Comparison of ENCODE assay signal across 10 cellular contexts in the genomic region with DNA sequence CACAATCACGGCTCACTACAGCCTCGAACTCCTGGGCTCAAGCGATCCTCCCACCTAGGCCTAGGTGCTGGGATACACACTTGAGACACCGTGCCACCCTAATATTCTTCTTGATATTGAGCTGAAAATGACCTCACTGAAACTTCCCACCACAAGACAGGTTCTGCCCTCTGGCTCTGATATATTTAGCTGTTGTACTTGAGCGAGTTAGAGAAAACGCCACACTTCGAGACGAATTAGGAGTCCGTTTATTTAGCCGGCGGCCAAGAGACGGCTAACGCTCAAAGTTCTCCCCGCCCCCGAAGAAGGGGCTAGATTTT. TPM values are rescaled to one million over a fixed set of nuclear protein-coding genes. Genes with fewer than 3 reads are reported as not detected.
DNase-seq lines count a peak whose midpoint lies in the region; ATAC-seq and TF ChIP-seq lines count a peak whose summit lies in the region.
"Had no signal": no experiment of that assay in that cellular context is flagged by ENCODE, and none has a peak within 500 bp of the region (broad histone marks: within the 10 kb centered on the region; RNA-seq: fewer than 3 reads in every experiment).

No MANE protein-coding gene starts in this region.

- peaks cover 4% of the 10 kb centered on the region for H3K36me3 ChIP-seq in cardiac muscle cell
- peaks cover 0 to 23% (median 5%) of the 10 kb centered on the region in 4 donors for H3K36me3 ChIP-seq in right lobe of liver
- no peaks in the 10 kb centered on the region for H3K36me3 ChIP-seq in testis (ENCODE audit: low read depth, missing control alignments)

- peak overlapping the region; percentile 78 for H3K4me3 Mint-ChIP-seq in activated CD8-positive, alpha-beta T cell treated with anti-CD3 and anti-CD28 coated beads, Interleukin-2, amount 10 ng/mL, durations not matched to agents 7 days and 5 days

- H3K4me1 Mint-ChIP-seq in activated CD8-positive, alpha-beta T cell treated with anti-CD3 and anti-CD28 coated beads, Interleukin-2, amount 10 ng/mL, durations not matched to agents 7 days and 5 days (ENCODE audit: low read depth) = peaks cover 86% of the 10 kb centered on the region

- CTCF ChIA-PET in activated CD8-positive, alpha-beta T cell treated with anti-CD3 and anti-CD28 coated beads, Interleukin-2, amount 10 ng/mL, durations not matched to agents 7 days and 5 days (lab: Charles Lee) = interaction anchor here (1.4 to 2.2 kb wide), 2 partner anchors 12 to 16 kb away, joined by 4 to 22 read pairs; no protein-coding TSS in a partner anchor

- no peak for TF ChIP-seq POLR2A in right lobe of liver (IDR thresholded peaks at IDR 0.05)
- TF ChIP-seq POLR2A in testis (IDR thresholded peaks at IDR 0.05) = no peak

- H3K27ac ChIP-seq in cardiac muscle cell (peak overlapping the region; percentile 81), right lobe of liver (peak overlapping the region in 2 of 3 donors; percentile 6 to 21), testis (peak overlapping the region; percentile 73 to 81)
- H3K27ac ChIP-seq: foreskin keratinocyte, vagina had no signal

- peaks cover 91% of the 10 kb centered on the region for H3K36me3 Mint-ChIP-seq in activated CD8-positive, alpha-beta T cell treated with anti-CD3 and anti-CD28 coated beads, Interleukin-2, amount 10 ng/mL, durations not matched to agents 7 days and 5 days (ENCODE audit: low read depth)

- TF ChIP-seq CTCF in cardiac muscle cell (IDR thresholded peaks at IDR 0.05; ENCODE audit: low read depth, low read length) (no peak), right lobe of liver (IDR thresholded peaks at IDR 0.05) (no peak), testis (IDR thresholded peaks at IDR 0.05) (no peak)

- H3K4me3 ChIP-seq in cardiac muscle cell (no peak overlapping the region), right lobe of liver (no peak overlapping the region), testis (peak overlapping the region in 1 of 2 donors; percentile 43)
- H3K4me3 ChIP-seq: vagina had no signal

- H3K4me1 ChIP-seq in cardiac muscle cell (ENCODE audit: low read depth) (peaks cover 10% of the 10 kb centered on the region), right lobe of liver (peaks cover 0 to 8% (median 4%) of the 10 kb centered on the region in 4 donors), testis (peaks cover 47% of the 10 kb centered on the region)

- no peaks in the 10 kb centered on the region for H3K9me3 Mint-ChIP-seq in activated CD8-positive, alpha-beta T cell treated with anti-CD3 and anti-CD28 coated beads, Interleukin-2, amount 10 ng/mL, durations not matched to agents 7 days and 5 days (ENCODE audit: insufficient read depth)

- ATAC-seq in Right ventricle myocardium superior (ENCODE audit: poor library complexity) = no peak
- no peak for ATAC-seq in activated CD8-positive, alpha-beta T cell treated with anti-CD3 and anti-CD28 coated beads, Interleukin-2, amount 10 ng/mL, durations not matched to agents 7 days and 5 days
- ATAC-seq in right lobe of liver = no peak
- no peak for ATAC-seq in HG03097 (IDR thresholded peaks at IDR 0.05; ENCODE audit: low FRiP score, unreplicated experiment)
- ATAC-seq: foreskin keratinocyte had no signal

- peak overlapping the region; percentile 92 for H3K27ac Mint-ChIP-seq in activated CD8-positive, alpha-beta T cell treated with anti-CD3 and anti-CD28 coated beads, Interleukin-2, amount 10 ng/mL, durations not matched to agents 7 days and 5 days

- H3K27me3 ChIP-seq in cardiac muscle cell = no peaks in the 10 kb centered on the region
- H3K27me3 ChIP-seq in right lobe of liver = no peaks in the 10 kb centered on the region
- H3K27me3 ChIP-seq in testis = no peaks in the 10 kb centered on the region
- H3K27me3 ChIP-seq: foreskin keratinocyte, vagina had no signal

- 86% methylated on average over 15 of the region's 15 CpGs for WGBS in right lobe of liver (ENCODE audit: insufficient coverage, low coverage, low lambda C conversion rate, missing lambda C conversion rate)
- 54% methylated on average over 15 of the region's 15 CpGs for WGBS in testis, 2 donors

- POLR2A ChIA-PET in activated CD8-positive, alpha-beta T cell treated with anti-CD3 and anti-CD28 coated beads, Interleukin-2, amount 10 ng/mL, durations not matched to agents 7 days and 5 days (lab: Charles Lee) = interaction anchor here (1.0 to 4.6 kb wide), 7 partner anchors 11 to 267 kb away, joined by 3 to 90 read pairs (median 4); partner anchors contain the start of gene ZC3HAV1

- no peak for DNase-seq in cardiac muscle cell (ENCODE audit: low read depth in 1 of 2, low spot score in 1 of 2)
- no peak for DNase-seq in Right ventricle myocardium superior
- no peak for DNase-seq in activated CD8-positive, alpha-beta T cell treated with anti-CD3 and anti-CD28 coated beads, Interleukin-2, amount 10 ng/mL, durations not matched to agents 7 days and 5 days
- DNase-seq in right lobe of liver = no peak
- DNase-seq in testis = no peak
- no peak for DNase-seq in OCI-M2 (lab: John Stamatoyannopoulos, UW; ENCODE audit: unreplicated experiment)
- DNase-seq in NOMO-1 treated with dmso at 0.1 percent for 144 hours (lab: John Stamatoyannopoulos, UW; ENCODE audit: unreplicated experiment) = no peak
- DNase-seq: foreskin keratinocyte had no signal

- intact Hi-C loops in Right ventricle myocardium superior (cut with DNase I) (no loop called here), right lobe of liver (cut with DNase I) (no loop called here), testis (cut with DNase I; ENCODE audit: low total_unique reads) (no loop called here)

- H3K9me3 ChIP-seq in cardiac muscle cell (ENCODE audit: low read depth) (no peaks in the 10 kb centered on the region), right lobe of liver (no peaks in the 10 kb centered on the region), testis (no peaks in the 10 kb centered on the region)
- H3K9me3 ChIP-seq: vagina had no signal

- no peaks in the 10 kb centered on the region for H3K27me3 Mint-ChIP-seq in activated CD8-positive, alpha-beta T cell treated with anti-CD3 and anti-CD28 coated beads, Interleukin-2, amount 10 ng/mL, durations not matched to agents 7 days and 5 days (ENCODE audit: low read depth)

RNA-seq across cellular contexts. Expression of gene ZC3HAV1, which starts 17.9 kb away (rescaled TPM):
- total RNA-seq in cardiac muscle cell = 12.9 and 18.6 TPM in 2 replicates
- 13.8 and 16.4 TPM in 2 replicates for polyA plus RNA-seq in cardiac muscle cell
- 6.5 TPM for total RNA-seq in Right ventricle myocardium superior
- 100 to 1,000 TPM; 121 to 122 TPM for total RNA-seq in activated CD8-positive, alpha-beta T cell treated with anti-CD3 and anti-CD28 coated beads, Interleukin-2, amount 10 ng/mL, durations not matched to agents 7 days and 5 days
- 10 to 100 TPM; 12.3 to 20.6 (median 17.7) TPM for total RNA-seq in right lobe of liver
- 10 to 100 TPM; 32.8 to 38.7 TPM for total RNA-seq in testis
- polyA plus RNA-seq in testis (ENCODE audit: insufficient read depth, low read depth, low replicate concordance) = 13.1 TPM

RNA-seq across cellular contexts. Expression of gene ZC3HAV1L, which starts 55.8 kb away (rescaled TPM):
- 10.4 and 23.5 TPM in 2 replicates for total RNA-seq in cardiac muscle cell
- polyA plus RNA-seq in cardiac muscle cell = 5.7 and 6.0 TPM in 2 replicates
- 2.9 TPM for total RNA-seq in Right ventricle myocardium superior
- 10 to 100 TPM; 17.3 to 20.2 TPM for total RNA-seq in activated CD8-positive, alpha-beta T cell treated with anti-CD3 and anti-CD28 coated beads, Interleukin-2, amount 10 ng/mL, durations not matched to agents 7 days and 5 days
- 1 to 10 TPM in 5 of 6 experiments, under 1 TPM in 1; 0.93 to 3.7 (median 1.8) TPM for total RNA-seq in right lobe of liver
- 10 to 100 TPM; 22.4 to 22.6 TPM for total RNA-seq in testis
- polyA plus RNA-seq in testis (ENCODE audit: insufficient read depth, low read depth, low replicate concordance) = 2.5 TPM

Comparison
In these comparisons a context has a peak if more than half of its experiments do, and no peak if none do; other contexts are left out.
1. H3K27ac ChIP-seq: peak in every context shown above with its lines; median percentile 81 in cardiac muscle cell; 77 in testis; 14 in right lobe of liver.